Comparison of ENCODE assay signal across 10 cellular contexts in the genomic region with DNA sequence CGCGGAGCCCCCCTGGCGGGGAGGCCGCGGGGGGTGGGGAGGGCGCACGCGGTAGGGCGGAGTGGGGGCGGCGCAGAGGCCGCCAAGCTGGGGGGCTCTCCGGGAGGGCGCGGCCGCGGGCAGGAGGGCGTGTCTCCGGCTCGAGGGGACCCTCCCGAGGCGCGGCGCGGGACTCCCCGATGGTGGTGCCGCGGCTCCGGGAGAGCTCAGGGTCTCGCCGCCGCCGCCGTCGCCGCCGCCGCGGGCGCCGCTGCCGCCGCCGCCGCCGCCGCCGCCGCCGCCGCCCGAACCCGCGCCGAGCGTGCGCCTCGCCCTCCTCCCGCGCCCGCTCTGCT. TPM values are rescaled to one million over a fixed set of nuclear protein-coding genes. Genes with fewer than 3 reads are reported as not detected.
A peak's percentile ranks its signal among the peaks of the same experiment; 100 is the strongest.
DNase-seq lines count a peak whose midpoint lies in the region; ATAC-seq and TF ChIP-seq lines count a peak whose summit lies in the region.
"Had no signal": no experiment of that assay in that cellular context is flagged by ENCODE, and none has a peak within 500 bp of the region (broad histone marks: within the 10 kb centered on the region; RNA-seq: fewer than 3 reads in every experiment).

A gene (plus strand): TSS at position 314 of the 335 bp plus-strand sequence. CDS start 27 bp downstream, outside the sequence.

- H3K4me3 Mint-ChIP-seq in activated naive CD4-positive, alpha-beta T cell treated with anti-CD3 and anti-CD28 coated beads, Interleukin-2, amount 50 U/mL, for 24 hours, result peak within 1 kb of the TSS; percentile 19
- H3K4me3 Mint-ChIP-seq in nephron progenitor cell (peak within 1 kb of the TSS; percentile 87), type B pancreatic cell (peak within 1 kb of the TSS; percentile 90)
- no peak within 1 kb of the TSS for H3K4me3 Mint-ChIP-seq in activated naive CD4-positive, alpha-beta T cell treated with anti-CD3 and anti-CD28 coated beads, Interleukin-2, amount 10 ng/mL, durations not matched to agents 7 days and 5 days

- no peak for ATAC-seq in GM21576 (IDR thresholded peaks at IDR 0.05; ENCODE audit: unreplicated experiment)

- DNase-seq in activated naive CD4-positive, alpha-beta T cell treated with Interleukin-2 at 50 U/mL for 16 hours, result no peak
- DNase-seq in colonic mucosa (no peak), nephron progenitor cell (peak; percentile 42), type B pancreatic cell (ENCODE audit: extremely low spot score, unreplicated experiment) (no peak), NCI-H524 (lab: John Stamatoyannopoulos, UW) (no peak)
- no peak for DNase-seq in activated naive CD4-positive, alpha-beta T cell treated with anti-CD3 and anti-CD28 coated beads, Interleukin-2, amount 10 ng/mL, durations not matched to agents 7 days and 5 days
- DNase-seq: activated CD4-positive, alpha-beta T cell treated with anti-CD3 and anti-CD28 coated beads for 4 hours had no signal

- H3K36me3 Mint-ChIP-seq in activated naive CD4-positive, alpha-beta T cell treated with anti-CD3 and anti-CD28 coated beads, Interleukin-2, amount 50 U/mL, for 24 hours, result no peaks in the 10 kb centered on the region
- H3K36me3 Mint-ChIP-seq in nephron progenitor cell (ENCODE audit: low read depth), result no peaks in the 10 kb centered on the region
- peaks cover 9% of the 10 kb centered on the region for H3K36me3 Mint-ChIP-seq in type B pancreatic cell
- no peaks in the 10 kb centered on the region for H3K36me3 Mint-ChIP-seq in activated naive CD4-positive, alpha-beta T cell treated with anti-CD3 and anti-CD28 coated beads, Interleukin-2, amount 10 ng/mL, durations not matched to agents 7 days and 5 days

- no peaks in the 10 kb centered on the region for H3K9me3 Mint-ChIP-seq in activated naive CD4-positive, alpha-beta T cell treated with anti-CD3 and anti-CD28 coated beads, Interleukin-2, amount 50 U/mL, for 24 hours
- H3K9me3 Mint-ChIP-seq in nephron progenitor cell (no peaks in the 10 kb centered on the region), type B pancreatic cell (no peaks in the 10 kb centered on the region)
- H3K9me3 Mint-ChIP-seq in activated naive CD4-positive, alpha-beta T cell treated with anti-CD3 and anti-CD28 coated beads, Interleukin-2, amount 10 ng/mL, durations not matched to agents 7 days and 5 days, result no peaks in the 10 kb centered on the region

- no peaks in the 10 kb centered on the region for H3K36me3 ChIP-seq in colonic mucosa
- H3K36me3 ChIP-seq: HAP-1 had no signal

- H3K9me3 ChIP-seq in colonic mucosa, result no peaks in the 10 kb centered on the region
- H3K9me3 ChIP-seq: HAP-1 had no signal

- H3K27me3 Mint-ChIP-seq in activated naive CD4-positive, alpha-beta T cell treated with anti-CD3 and anti-CD28 coated beads, Interleukin-2, amount 50 U/mL, for 24 hours, result peaks cover 28% of the 10 kb centered on the region
- peaks cover 97% of the 10 kb centered on the region for H3K27me3 Mint-ChIP-seq in nephron progenitor cell (ENCODE audit: low read depth, poor library complexity)
- peaks cover 93% of the 10 kb centered on the region for H3K27me3 Mint-ChIP-seq in type B pancreatic cell
- H3K27me3 Mint-ChIP-seq in activated naive CD4-positive, alpha-beta T cell treated with anti-CD3 and anti-CD28 coated beads, Interleukin-2, amount 10 ng/mL, durations not matched to agents 7 days and 5 days, result peaks cover 57% of the 10 kb centered on the region

- H3K27ac ChIP-seq in colonic mucosa, result no peak within 1 kb of the TSS

- no peak within 1 kb of the TSS for H3K27ac Mint-ChIP-seq in activated naive CD4-positive, alpha-beta T cell treated with anti-CD3 and anti-CD28 coated beads, Interleukin-2, amount 50 U/mL, for 24 hours
- H3K27ac Mint-ChIP-seq in nephron progenitor cell (no peak within 1 kb of the TSS), type B pancreatic cell (peak within 1 kb of the TSS; percentile 73)
- no peak within 1 kb of the TSS for H3K27ac Mint-ChIP-seq in activated naive CD4-positive, alpha-beta T cell treated with anti-CD3 and anti-CD28 coated beads, Interleukin-2, amount 10 ng/mL, durations not matched to agents 7 days and 5 days

- H3K4me1 Mint-ChIP-seq in activated naive CD4-positive, alpha-beta T cell treated with anti-CD3 and anti-CD28 coated beads, Interleukin-2, amount 50 U/mL, for 24 hours, result peaks cover 6% of the 10 kb centered on the region
- peaks cover 38% of the 10 kb centered on the region for H3K4me1 Mint-ChIP-seq in nephron progenitor cell
- peaks cover 7% of the 10 kb centered on the region for H3K4me1 Mint-ChIP-seq in type B pancreatic cell (ENCODE audit: unreplicated experiment)
- H3K4me1 Mint-ChIP-seq in activated naive CD4-positive, alpha-beta T cell treated with anti-CD3 and anti-CD28 coated beads, Interleukin-2, amount 10 ng/mL, durations not matched to agents 7 days and 5 days, result peaks cover 8% of the 10 kb centered on the region

- H3K27me3 ChIP-seq in colonic mucosa, result peaks cover 27% of the 10 kb centered on the region

- H3K4me1 ChIP-seq in colonic mucosa, result no peaks in the 10 kb centered on the region
- H3K4me1 ChIP-seq: HAP-1 had no signal

- H3K4me3 ChIP-seq in colonic mucosa, result peak within 1 kb of the TSS; percentile 14
- H3K4me3 ChIP-seq: HAP-1 had no signal

- CTCF ChIA-PET in activated naive CD4-positive, alpha-beta T cell treated with anti-CD3 and anti-CD28 coated beads, Interleukin-2, amount 10 ng/mL, durations not matched to agents 7 days and 5 days (lab: Charles Lee), result no interaction called here

- TF ChIP-seq CTCF in colonic mucosa (IDR thresholded peaks at IDR 0.05) (no peak), nephron progenitor cell (IDR thresholded peaks at IDR 0.05) (no peak), type B pancreatic cell (conservative IDR thresholded peaks at IDR 0.05) (no peak)

- H3K9ac ChIP-seq in colonic mucosa (ENCODE audit: low read depth in 2 of 2, low read length in 2 of 2), result no peak within 1 kb of the TSS

- intact Hi-C loops in colonic mucosa (cut with DNase I), result no loop called here

RNA-seq across cellular contexts. Expression of the gene that starts here (rescaled TPM):
- total RNA-seq in colonic mucosa (1 to 10 TPM in 1 of 2 donors, under 1 TPM in 1; 0.15 to 1.6 TPM), type B pancreatic cell (ENCODE audit: low replicate concordance) (6.0 and 21.6 TPM in 2 replicates)
